ENCODE assay signal across 8 cellular contexts in the genomic region with DNA sequence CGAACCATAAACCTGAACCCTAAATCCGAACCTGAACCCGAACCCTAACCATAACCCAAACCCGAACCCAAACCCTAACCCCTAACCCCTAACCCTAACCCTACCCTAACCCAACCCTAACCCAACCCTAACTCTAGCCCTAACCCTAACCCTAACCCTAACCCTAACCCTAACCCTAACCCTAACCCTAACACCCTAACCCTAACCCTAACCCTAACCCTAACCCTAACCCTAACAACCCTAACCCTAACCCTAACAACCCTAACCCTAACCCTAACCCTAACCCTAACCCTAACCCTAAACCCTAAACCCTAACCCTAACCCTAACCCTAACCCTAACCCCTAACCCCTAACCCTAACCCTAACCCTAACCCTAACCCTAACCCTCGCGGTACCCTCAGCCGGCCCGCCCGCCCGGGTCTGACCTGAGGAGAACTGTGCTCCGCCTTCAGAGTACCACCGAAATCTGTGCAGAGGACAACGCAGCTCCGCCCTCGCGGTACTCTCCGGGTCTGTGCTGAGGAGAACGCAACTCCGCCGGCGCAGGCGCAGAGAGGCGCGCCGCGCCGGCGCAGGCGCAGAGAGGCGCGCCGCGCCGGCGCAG.
DNase-seq lines count a peak whose midpoint lies in the region; ATAC-seq and TF ChIP-seq lines count a peak whose summit lies in the region.
"Not testable (repeated sequence)": the region's sequence is repeated elsewhere in the genome, so short reads cannot be mapped to it uniquely, and the experiment has no call there.

No MANE protein-coding gene starts in this region.

- not testable (repeated sequence) for H3K27me3 Mint-ChIP-seq in activated T-helper 17 cell treated with anti-CD3 and anti-CD28 coated beads, Interleukin-2, amount 50 U/mL, for 72 hours

- H3K27ac Mint-ChIP-seq in activated T-helper 17 cell treated with anti-CD3 and anti-CD28 coated beads, Interleukin-2, amount 50 U/mL, for 72 hours: not testable (repeated sequence)

- TF ChIP-seq RAD21 in HCT116 (IDR thresholded peaks at IDR 0.05; ENCODE audit: low read depth); SK-N-SH (IDR thresholded peaks at IDR 0.05; ENCODE audit: low read length): not testable (repeated sequence)

- H2BK15ac ChIP-seq in mesendoderm (replicated peaks; ENCODE audit: low read depth): not testable (repeated sequence)

- POLR2A ChIA-PET in HCT116 (lab: Charles Lee); SK-N-SH (lab: Yijun Ruan, JAX): not testable (repeated sequence)

- H4K5ac ChIP-seq in mesendoderm (ENCODE audit: low read length): not testable (repeated sequence)

- H3K79me1 ChIP-seq in mesendoderm (ENCODE audit: low read length): not testable (repeated sequence)

- H3K4me1 ChIP-seq in HCT116 (ENCODE audit: control insufficient read depth in 1 of 2, insufficient read depth in 2 of 2, low read length in 2 of 2); SK-N-SH (ENCODE audit: control insufficient read depth in 1 of 2, insufficient read depth in 2 of 2, low read depth in 1 of 2, low read length in 1 of 2); right atrium auricular region; mesendoderm (ENCODE audit: control insufficient read depth, low read depth, low read length); spleen; upper lobe of right lung: not testable (repeated sequence)

- not testable (repeated sequence) for H3K27ac ChIP-seq in HCT116 (ENCODE audit: low read depth, low read length); SK-N-SH (ENCODE audit: low read depth in 2 of 2, low read length in 1 of 2); coronary artery; right atrium auricular region; mesendoderm (ENCODE audit: low read depth, low read length); spleen; upper lobe of right lung

- not testable (repeated sequence) for H3K27me3 ChIP-seq in HCT116 (ENCODE audit: insufficient read depth, low read length); SK-N-SH (ENCODE audit: insufficient read depth); right atrium auricular region; mesendoderm (ENCODE audit: insufficient read depth, low read length, poor library complexity); spleen (replicated peaks in 1 of 7); upper lobe of right lung

- H2AK5ac ChIP-seq in mesendoderm (ENCODE audit: low read length): not testable (repeated sequence)

- H3K4me2 ChIP-seq in HCT116 (ENCODE audit: low read length); SK-N-SH; mesendoderm (ENCODE audit: low read length): not testable (repeated sequence)

- not testable (repeated sequence) for H3K9me3 Mint-ChIP-seq in activated T-helper 17 cell treated with anti-CD3 and anti-CD28 coated beads, Interleukin-2, amount 50 U/mL, for 72 hours

- not testable (repeated sequence) for H2BK120ac ChIP-seq in mesendoderm (ENCODE audit: low read depth, low read length)

- not testable (repeated sequence) for H3K36me3 Mint-ChIP-seq in activated T-helper 17 cell treated with anti-CD3 and anti-CD28 coated beads, Interleukin-2, amount 50 U/mL, for 72 hours (ENCODE audit: low read depth)

- H4K20me1 ChIP-seq in HCT116 (ENCODE audit: insufficient read depth); SK-N-SH (ENCODE audit: insufficient read depth): not testable (repeated sequence)

- WGBS in SK-N-SH (ENCODE audit: low lambda C conversion rate): 91% methylated on average over 31 of the region's 35 CpGs
- no CpG with 5 or more reads among the region's 35 CpGs for WGBS in mesendoderm (ENCODE audit: extremely low coverage, insufficient coverage, low lambda C conversion rate)
- WGBS in spleen, 5 donors: 87 to 92% (median 90%) methylated on average over 19 to 31 of the region's 35 CpGs

- not testable (repeated sequence) for H3K9ac ChIP-seq in HCT116 (ENCODE audit: low read length); SK-N-SH; mesendoderm (ENCODE audit: low read length)

- H3K56ac ChIP-seq in mesendoderm (ENCODE audit: low read length): not testable (repeated sequence)

- H3F3A ChIP-seq in SK-N-SH (replicated peaks; ENCODE audit: insufficient read depth): not testable (repeated sequence)

- H3K4me3 ChIP-seq in HCT116 (replicated peaks in 1 of 2; ENCODE audit: low read depth in 1 of 2, low read length in 2 of 2); SK-N-SH (ENCODE audit: low read depth in 2 of 2, low read length in 1 of 2); coronary artery; right atrium auricular region; mesendoderm (ENCODE audit: low read length); spleen; upper lobe of right lung: not testable (repeated sequence)

- TF ChIP-seq EP300 in SK-N-SH (IDR thresholded peaks at IDR 0.05; ENCODE audit: borderline replicate concordance in 1 of 2, low read depth in 1 of 2, low read length in 1 of 2): not testable (repeated sequence)

- not testable (repeated sequence) for TF ChIP-seq CTCF in HCT116 (IDR thresholded peaks at IDR 0.05 in 2 of 3, conservative IDR thresholded peaks at IDR 0.05 in 1 of 3; ENCODE audit: borderline replicate concordance in 1 of 3, insufficient read depth in 1 of 3, low read depth in 2 of 3, low read length in 2 of 3); SK-N-SH (IDR thresholded peaks at IDR 0.05); coronary artery (IDR thresholded peaks at IDR 0.05); right atrium auricular region (IDR thresholded peaks at IDR 0.05); spleen (IDR thresholded peaks at IDR 0.05 in 8 of 11, conservative IDR thresholded peaks at IDR 0.05 in 3 of 11); upper lobe of right lung (IDR thresholded peaks at IDR 0.05)

- not testable (repeated sequence) for H3K4ac ChIP-seq in mesendoderm (ENCODE audit: low read depth, low read length)

- H3K4me3 Mint-ChIP-seq in activated T-helper 17 cell treated with anti-CD3 and anti-CD28 coated beads, Interleukin-2, amount 50 U/mL, for 72 hours: not testable (repeated sequence)

- not testable (repeated sequence) for H3K23ac ChIP-seq in mesendoderm (ENCODE audit: low read length)

- H3K79me2 ChIP-seq in HCT116 (ENCODE audit: insufficient read depth, low read length); SK-N-SH (ENCODE audit: insufficient read depth); mesendoderm (ENCODE audit: control insufficient read depth, insufficient read depth, low read length): not testable (repeated sequence)

- not testable (repeated sequence) for H3K9me2 ChIP-seq in HCT116 (ENCODE audit: insufficient read depth); SK-N-SH

- intact Hi-C loops in HCT116 (cut with micrococcal nuclease); spleen (cut with DNase I; ENCODE audit: low total_unique reads); upper lobe of right lung (cut with DNase I): not testable (repeated sequence)

- H2BK5ac ChIP-seq in mesendoderm (ENCODE audit: low read length): not testable (repeated sequence)

- DNase-seq in HCT116 (ENCODE audit: low read depth, low spot score); SK-N-SH: not testable (repeated sequence)
- DNase-seq in coronary artery (ENCODE audit: low spot score) (peak; percentile 19), right atrium auricular region (ENCODE audit: low spot score) (peak; percentile 58), mesendoderm (peak; percentile 17), spleen (peak; percentile 76), upper lobe of right lung (peak; percentile 52)

- not testable (repeated sequence) for H3K18ac ChIP-seq in mesendoderm (ENCODE audit: low read length)

- ATAC-seq in HCT116: peak; percentile 44
- peak; percentile 19 for ATAC-seq in activated T-helper 17 cell treated with anti-CD3 and anti-CD28 coated beads, Interleukin-2, amount 50 U/mL, for 72 hours (replicated peaks)
- ATAC-seq in upper lobe of right lung: peak; percentile 25

- BruUV-seq in HCT116 (replicated peaks; lab: Mats Ljungman, UMichigan): not testable (repeated sequence)

- TF ChIP-seq POLR2A in HCT116 (IDR thresholded peaks at IDR 0.05; ENCODE audit: borderline replicate concordance, extremely low read depth, insufficient read depth, insufficient read length); spleen (IDR thresholded peaks at IDR 0.05): not testable (repeated sequence)

- not testable (repeated sequence) for H4K8ac ChIP-seq in mesendoderm (ENCODE audit: low read depth, low read length)

- H3K9me3 ChIP-seq in HCT116 (ENCODE audit: control insufficient read depth in 1 of 2, insufficient read depth in 1 of 2, low read depth in 1 of 2, low read length in 2 of 2); SK-N-SH; right atrium auricular region; spleen; upper lobe of right lung: not testable (repeated sequence)

- not testable (repeated sequence) for H3K4me1 Mint-ChIP-seq in activated T-helper 17 cell treated with anti-CD3 and anti-CD28 coated beads, Interleukin-2, amount 50 U/mL, for 72 hours

- CTCF ChIA-PET in HCT116 (lab: Charles Lee); SK-N-SH (lab: Yijun Ruan, JAX): not testable (repeated sequence)

- RAD21 ChIA-PET in HCT116 (lab: Charles Lee; ENCODE audit: low non-redundant PET in 1 of 2, low total read pairs in 2 of 2, uncharacterized antibody in 2 of 2, unreplicated experiment in 2 of 2): not testable (repeated sequence)

- not testable (repeated sequence) for H3K36me3 ChIP-seq in HCT116 (ENCODE audit: control insufficient read depth in 1 of 2, insufficient read depth in 2 of 2, low read length in 2 of 2); SK-N-SH (replicated peaks in 1 of 2; ENCODE audit: control insufficient read depth in 1 of 2, insufficient read depth in 2 of 2, low read length in 1 of 2); right atrium auricular region; mesendoderm (ENCODE audit: control insufficient read depth, insufficient read depth, low read length); spleen; upper lobe of right lung

- not testable (repeated sequence) for H2AFZ ChIP-seq in HCT116 (ENCODE audit: low read depth, low read length, poor library complexity, severe bottlenecking); SK-N-SH (ENCODE audit: low read depth)
